8 cellular contexts compared by ENCODE assay signal in the genomic region with DNA sequence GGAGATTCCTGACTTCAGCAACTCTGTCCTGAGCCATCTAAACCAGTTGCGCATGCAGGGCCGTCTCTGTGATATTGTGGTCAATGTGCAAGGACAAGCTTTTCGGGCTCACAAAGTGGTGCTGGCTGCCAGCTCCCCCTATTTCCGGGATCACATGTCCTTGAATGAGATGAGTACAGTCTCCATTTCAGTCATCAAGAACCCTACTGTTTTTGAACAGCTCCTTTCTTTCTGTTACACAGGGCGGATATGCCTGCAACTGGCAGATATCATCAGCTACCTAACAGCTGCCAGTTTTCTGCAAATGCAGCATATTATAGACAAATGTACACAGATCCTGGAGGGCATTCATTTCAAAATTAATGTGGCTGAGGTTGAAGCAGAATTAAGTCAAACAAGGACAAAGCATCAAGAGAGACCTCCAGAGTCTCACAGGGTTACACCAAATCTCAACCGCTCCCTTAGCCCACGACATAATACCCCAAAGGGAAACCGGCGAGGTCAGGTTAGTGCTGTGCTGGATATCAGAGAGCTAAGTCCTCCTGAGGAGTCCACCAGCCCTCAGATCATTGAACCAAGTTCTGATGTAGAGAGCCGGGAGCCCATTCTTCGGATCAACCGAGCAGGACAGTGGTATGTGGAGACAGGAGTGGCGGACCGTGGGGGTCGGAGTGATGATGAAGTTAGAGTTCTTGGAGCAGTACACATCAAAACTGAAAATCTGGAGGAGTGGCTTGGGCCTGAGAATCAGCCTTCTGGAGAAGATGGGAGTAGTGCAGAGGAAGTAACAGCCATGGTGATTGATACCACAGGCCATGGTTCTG. TPM values are rescaled to one million over a fixed set of nuclear protein-coding genes. Genes with fewer than 3 reads are reported as not detected.
DNase-seq lines count a peak whose midpoint lies in the region; ATAC-seq and TF ChIP-seq lines count a peak whose summit lies in the region.

No MANE protein-coding gene starts in this region.

- peaks cover under 1% of the 10 kb centered on the region for H3K4me1 ChIP-seq in colonic mucosa

- H3K36me3 ChIP-seq in colonic mucosa: no peaks in the 10 kb centered on the region

- intact Hi-C loops in activated CD4-positive, alpha-beta T cell treated with anti-CD3 and anti-CD28 coated beads, Interleukin-2, amount 10 ng/mL, durations not matched to agents 24 days and 14 days (cut with micrococcal nuclease): loop anchor here (2.0 kb wide), 1 partner anchor 346 kb away; no protein-coding TSS in a partner anchor
- intact Hi-C loops in colonic mucosa (cut with DNase I): no loop called here

- peaks cover 42% of the 10 kb centered on the region for H3K4me1 Mint-ChIP-seq in activated CD4-positive, alpha-beta T cell treated with anti-CD3 and anti-CD28 coated beads, Interleukin-2, amount 10 ng/mL, durations not matched to agents 24 days and 14 days
- peaks cover 57% of the 10 kb centered on the region for H3K4me1 Mint-ChIP-seq in stimulated activated naive CD8-positive, alpha-beta T cell treated with anti-CD3 and anti-CD28 coated beads, Interleukin-15, Interleukin-2, amounts not matched to agents 100 ng/mL and 50 ng/mL, for 24 hours (ENCODE audit: low read depth)
- peaks cover 35% of the 10 kb centered on the region for H3K4me1 Mint-ChIP-seq in osteocyte (ENCODE audit: unreplicated experiment)

- H3K27ac Mint-ChIP-seq in activated CD4-positive, alpha-beta T cell treated with anti-CD3 and anti-CD28 coated beads, Interleukin-2, amount 10 ng/mL, durations not matched to agents 24 days and 14 days: peak overlapping the region; percentile 83
- H3K27ac Mint-ChIP-seq in stimulated activated naive CD8-positive, alpha-beta T cell treated with anti-CD3 and anti-CD28 coated beads, Interleukin-15, Interleukin-2, amounts not matched to agents 100 ng/mL and 50 ng/mL, for 24 hours: peak overlapping the region; percentile 65
- no peak overlapping the region for H3K27ac Mint-ChIP-seq in osteocyte (ENCODE audit: unreplicated experiment)

- TF ChIP-seq CTCF in colonic mucosa (IDR thresholded peaks at IDR 0.05): no peak
- TF ChIP-seq CTCF in osteocyte (IDR thresholded peaks at IDR 0.05): no peak

- peak overlapping the region; percentile 65 for H3K4me3 Mint-ChIP-seq in activated CD4-positive, alpha-beta T cell treated with anti-CD3 and anti-CD28 coated beads, Interleukin-2, amount 10 ng/mL, durations not matched to agents 24 days and 14 days
- H3K4me3 Mint-ChIP-seq in stimulated activated naive CD8-positive, alpha-beta T cell treated with anti-CD3 and anti-CD28 coated beads, Interleukin-15, Interleukin-2, amounts not matched to agents 100 ng/mL and 50 ng/mL, for 24 hours: peak overlapping the region; percentile 99
- no peak overlapping the region for H3K4me3 Mint-ChIP-seq in osteocyte (ENCODE audit: unreplicated experiment)

- no peaks in the 10 kb centered on the region for H3K27me3 Mint-ChIP-seq in activated CD4-positive, alpha-beta T cell treated with anti-CD3 and anti-CD28 coated beads, Interleukin-2, amount 10 ng/mL, durations not matched to agents 24 days and 14 days
- peaks cover 5% of the 10 kb centered on the region for H3K27me3 Mint-ChIP-seq in stimulated activated naive CD8-positive, alpha-beta T cell treated with anti-CD3 and anti-CD28 coated beads, Interleukin-15, Interleukin-2, amounts not matched to agents 100 ng/mL and 50 ng/mL, for 24 hours
- no peaks in the 10 kb centered on the region for H3K27me3 Mint-ChIP-seq in osteocyte (ENCODE audit: unreplicated experiment)

- H3K9ac ChIP-seq in colonic mucosa (ENCODE audit: low read depth in 2 of 2, low read length in 2 of 2): peak overlapping the region in 1 of 2 donors; percentile 64

- no peak overlapping the region for H3K4me3 ChIP-seq in colonic mucosa

- H3K27me3 ChIP-seq in colonic mucosa: no peaks in the 10 kb centered on the region

- peak; percentile 81 for DNase-seq in activated CD4-positive, alpha-beta T cell treated with anti-CD3 and anti-CD28 coated beads, Interleukin-2, amount 10 ng/mL, durations not matched to agents 24 days and 14 days
- DNase-seq in activated CD4-positive, alpha-beta T cell treated with anti-CD3 and anti-CD28 coated beads, Interleukin-2, amount 50 U/mL, for 4 hours: no peak
- DNase-seq in NCI-H2081 (lab: John Stamatoyannopoulos, UW) (peak; percentile 18 to 73), colonic mucosa (peak; percentile 40), HuH-7 (ENCODE audit: low spot score) (no peak), osteocyte (ENCODE audit: extremely low spot score, unreplicated experiment) (no peak)

- ATAC-seq in GM19023 (IDR thresholded peaks at IDR 0.05; ENCODE audit: unreplicated experiment): no peak

- no peaks in the 10 kb centered on the region for H3K9me3 ChIP-seq in colonic mucosa

- no peaks in the 10 kb centered on the region for H3K9me3 Mint-ChIP-seq in activated CD4-positive, alpha-beta T cell treated with anti-CD3 and anti-CD28 coated beads, Interleukin-2, amount 10 ng/mL, durations not matched to agents 24 days and 14 days
- no peaks in the 10 kb centered on the region for H3K9me3 Mint-ChIP-seq in stimulated activated naive CD8-positive, alpha-beta T cell treated with anti-CD3 and anti-CD28 coated beads, Interleukin-15, Interleukin-2, amounts not matched to agents 100 ng/mL and 50 ng/mL, for 24 hours
- no peaks in the 10 kb centered on the region for H3K9me3 Mint-ChIP-seq in osteocyte (ENCODE audit: unreplicated experiment)

- H3K27ac ChIP-seq in colonic mucosa: peak overlapping the region; percentile 96

- H3K36me3 Mint-ChIP-seq in activated CD4-positive, alpha-beta T cell treated with anti-CD3 and anti-CD28 coated beads, Interleukin-2, amount 10 ng/mL, durations not matched to agents 24 days and 14 days (ENCODE audit: low read depth): peaks cover 50% of the 10 kb centered on the region
- peaks cover 52% of the 10 kb centered on the region for H3K36me3 Mint-ChIP-seq in stimulated activated naive CD8-positive, alpha-beta T cell treated with anti-CD3 and anti-CD28 coated beads, Interleukin-15, Interleukin-2, amounts not matched to agents 100 ng/mL and 50 ng/mL, for 24 hours (ENCODE audit: low read depth)
- peaks cover 40% of the 10 kb centered on the region for H3K36me3 Mint-ChIP-seq in osteocyte (ENCODE audit: unreplicated experiment)

RNA-seq across cellular contexts. Expression of a gene that starts 2.3 kb away (rescaled TPM):
- total RNA-seq in activated CD4-positive, alpha-beta T cell treated with anti-CD3 and anti-CD28 coated beads, Interleukin-2, amount 10 ng/mL, durations not matched to agents 24 days and 14 days: 8.7 and 9.1 TPM in 2 replicates
- total RNA-seq in colonic mucosa (1 to 10 TPM; 5.8 to 6.7 TPM), osteocyte (15.0 and 15.3 TPM in 2 replicates)

RNA-seq across cellular contexts. Expression of a gene that starts 2.7 kb away (rescaled TPM):
- total RNA-seq in activated CD4-positive, alpha-beta T cell treated with anti-CD3 and anti-CD28 coated beads, Interleukin-2, amount 10 ng/mL, durations not matched to agents 24 days and 14 days: 695 and 703 TPM in 2 replicates
- total RNA-seq in colonic mucosa: 100 to 1,000 TPM; 207 to 247 TPM
- total RNA-seq in osteocyte: 529 and 549 TPM in 2 replicates

RNA-seq across cellular contexts. Expression of a gene that starts 45.8 kb away (rescaled TPM):
- 23.2 and 24.4 TPM in 2 replicates for total RNA-seq in activated CD4-positive, alpha-beta T cell treated with anti-CD3 and anti-CD28 coated beads, Interleukin-2, amount 10 ng/mL, durations not matched to agents 24 days and 14 days
- total RNA-seq in colonic mucosa: 10 to 100 TPM in 1 of 2 donors, 1 to 10 TPM in 1; 5.7 to 13.6 TPM
- total RNA-seq in osteocyte: 7.9 and 10.9 TPM in 2 replicates

RNA-seq across cellular contexts. Expression of a gene that starts 46.0 kb away (rescaled TPM):
- total RNA-seq in activated CD4-positive, alpha-beta T cell treated with anti-CD3 and anti-CD28 coated beads, Interleukin-2, amount 10 ng/mL, durations not matched to agents 24 days and 14 days: 47.6 and 52.2 TPM in 2 replicates
- total RNA-seq in colonic mucosa (10 to 100 TPM; 24.8 to 51.9 TPM), osteocyte (12.8 and 13.1 TPM in 2 replicates)

RNA-seq across cellular contexts. Expression of a gene that starts 46.7 kb away (rescaled TPM):
- total RNA-seq in activated CD4-positive, alpha-beta T cell treated with anti-CD3 and anti-CD28 coated beads, Interleukin-2, amount 10 ng/mL, durations not matched to agents 24 days and 14 days: not detected in 2 replicates
- 1 to 10 TPM in 1 of 2 donors, under 1 TPM in 1; 0.29 to 1.8 TPM for total RNA-seq in colonic mucosa
- total RNA-seq in osteocyte: 0.40 TPM in 1 of 2 replicates, not detected in the other

Comparison
In these comparisons a context has a peak if more than half of its experiments do, and no peak if none do; other contexts are left out.
1. DNase-seq: peak in activated CD4-positive, alpha-beta T cell treated with anti-CD3 and anti-CD28 coated beads, Interleukin-2, amount 10 ng/mL, durations not matched to agents 24 days and 14 days (single experiment), NCI-H2081 (2 of 2) and colonic mucosa (single experiment); none in activated CD4-positive, alpha-beta T cell treated with anti-CD3 and anti-CD28 coated beads, Interleukin-2, amount 50 U/mL, for 4 hours (0 of 2), HuH-7 (single experiment) and osteocyte (single experiment).